10 cellular contexts compared by ENCODE assay signal in the genomic region with DNA sequence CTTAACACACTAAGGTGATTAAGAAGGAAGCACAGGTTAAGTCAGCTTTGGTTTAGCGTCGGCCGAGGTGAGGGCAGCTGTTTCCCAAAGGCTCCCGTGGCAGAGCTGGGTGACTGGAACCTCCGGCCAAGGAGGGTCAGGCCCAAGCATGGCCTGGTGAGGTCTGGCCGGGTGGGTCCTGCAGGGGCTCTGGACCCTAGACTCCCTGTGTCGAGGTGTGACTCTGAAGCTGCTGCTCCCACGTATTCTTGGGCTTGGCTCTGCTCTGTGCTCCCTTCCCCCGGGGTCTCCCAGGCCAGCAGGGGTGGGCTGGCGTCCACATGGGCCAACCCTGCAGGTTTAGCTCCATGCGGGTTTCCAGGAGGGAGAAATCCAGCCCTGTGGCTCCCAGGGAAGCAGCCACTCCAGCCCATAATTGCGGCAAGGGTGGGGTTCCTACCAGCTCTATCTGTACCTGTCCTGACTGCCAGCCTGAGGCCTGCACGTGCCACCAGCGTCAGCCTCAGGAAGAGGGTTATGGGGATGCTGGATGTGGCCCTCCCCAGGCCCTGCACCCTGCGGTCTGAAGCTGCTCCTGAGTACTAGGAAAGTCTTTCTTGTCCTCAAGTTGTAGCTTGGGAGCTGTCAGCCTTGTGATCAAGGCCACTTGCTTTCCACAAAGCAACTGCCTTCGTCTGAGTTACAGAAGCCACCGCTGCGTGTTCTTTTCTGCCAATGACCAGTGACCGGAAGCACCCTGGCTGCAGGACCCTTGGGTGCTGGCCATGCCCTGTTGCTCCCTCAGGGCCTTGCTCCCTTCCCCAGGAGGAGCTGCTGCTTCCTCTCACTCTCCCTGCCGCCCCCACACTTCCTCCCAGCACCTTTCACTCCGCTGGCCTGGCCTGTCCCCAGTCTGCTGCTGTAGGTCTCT. TPM values are rescaled to one million over a fixed set of nuclear protein-coding genes. Genes with fewer than 3 reads are reported as not detected.
DNase-seq lines count a peak whose midpoint lies in the region; ATAC-seq lines count a peak whose summit lies in the region.
"Had no signal": no experiment of that assay in that cellular context is flagged by ENCODE, and none has a peak within 500 bp of the region (broad histone marks: within the 10 kb centered on the region; RNA-seq: fewer than 3 reads in every experiment).

No MANE protein-coding gene starts in this region.

- peak overlapping the region; percentile 96 for H3K4me3 Mint-ChIP-seq in activated CD4-positive, alpha-beta T cell treated with anti-CD3 and anti-CD28 coated beads for 36 hours
- H3K4me3 Mint-ChIP-seq in central memory CD8-positive, alpha-beta T cell = peak overlapping the region; percentile 89
- H3K4me3 Mint-ChIP-seq in stimulated activated memory B cell treated with anti-CD40 and anti-IgM and Interleukin-4, amounts not matched to agents 10 μg/mL and 1 μg/mL and 100 μg/mL, for 72 hours = peak overlapping the region; percentile 53

- CTCF ChIA-PET in activated CD4-positive, alpha-beta T cell treated with anti-CD3 and anti-CD28 coated beads for 36 hours (lab: Charles Lee) = interaction anchor here (0.6 to 2.0 kb wide), 13 partner anchors 8 to 1195 kb away, joined by 3 to 7 read pairs (median 3); a partner anchor contains a TSS

- peaks cover 65% of the 10 kb centered on the region for H3K4me1 Mint-ChIP-seq in activated CD4-positive, alpha-beta T cell treated with anti-CD3 and anti-CD28 coated beads for 36 hours
- H3K4me1 Mint-ChIP-seq in central memory CD8-positive, alpha-beta T cell = peaks cover 57% of the 10 kb centered on the region
- H3K4me1 Mint-ChIP-seq in stimulated activated memory B cell treated with anti-CD40 and anti-IgM and Interleukin-4, amounts not matched to agents 10 μg/mL and 1 μg/mL and 100 μg/mL, for 72 hours = peaks cover 73% of the 10 kb centered on the region

- peak; percentile 32 for ATAC-seq in activated CD4-positive, alpha-beta T cell treated with anti-CD3 and anti-CD28 coated beads for 36 hours
- ATAC-seq in central memory CD8-positive, alpha-beta T cell (replicated peaks; ENCODE audit: extremely low read depth, poor library complexity, severe bottlenecking) = no peak
- no peak for ATAC-seq in stimulated activated memory B cell treated with anti-CD40 and anti-IgM and Interleukin-4, amounts not matched to agents 10 μg/mL and 1 μg/mL and 100 μg/mL, for 72 hours

- POLR2A ChIA-PET in activated CD4-positive, alpha-beta T cell treated with anti-CD3 and anti-CD28 coated beads for 36 hours (lab: Charles Lee) = interaction anchor here (0.6 to 1.3 kb wide), 5 partner anchors 9 to 559 kb away, joined by 3 to 9 read pairs (median 3); no protein-coding TSS in a partner anchor

- peak overlapping the region; percentile 91 for H3K27ac Mint-ChIP-seq in activated CD4-positive, alpha-beta T cell treated with anti-CD3 and anti-CD28 coated beads for 36 hours
- H3K27ac Mint-ChIP-seq in central memory CD8-positive, alpha-beta T cell (ENCODE audit: low read depth) = peak overlapping the region; percentile 87
- peak overlapping the region; percentile 77 for H3K27ac Mint-ChIP-seq in stimulated activated memory B cell treated with anti-CD40 and anti-IgM and Interleukin-4, amounts not matched to agents 10 μg/mL and 1 μg/mL and 100 μg/mL, for 72 hours

- H3K36me3 Mint-ChIP-seq in activated CD4-positive, alpha-beta T cell treated with anti-CD3 and anti-CD28 coated beads for 36 hours (ENCODE audit: low read depth) = peaks cover 36% of the 10 kb centered on the region
- H3K36me3 Mint-ChIP-seq in central memory CD8-positive, alpha-beta T cell (ENCODE audit: insufficient read depth) = peaks cover 17% of the 10 kb centered on the region
- peaks cover 13% of the 10 kb centered on the region for H3K36me3 Mint-ChIP-seq in stimulated activated memory B cell treated with anti-CD40 and anti-IgM and Interleukin-4, amounts not matched to agents 10 μg/mL and 1 μg/mL and 100 μg/mL, for 72 hours

- intact Hi-C loops in activated CD4-positive, alpha-beta T cell treated with anti-CD3 and anti-CD28 coated beads for 36 hours (cut with DNase I, micrococcal nuclease) = loop anchor here in 1 of 2 experiments (2.0 kb wide), 1 partner anchor 29 kb away; no protein-coding TSS in a partner anchor

- H3K9me3 Mint-ChIP-seq in activated CD4-positive, alpha-beta T cell treated with anti-CD3 and anti-CD28 coated beads for 36 hours (ENCODE audit: low read depth) = no peaks in the 10 kb centered on the region
- no peaks in the 10 kb centered on the region for H3K9me3 Mint-ChIP-seq in central memory CD8-positive, alpha-beta T cell
- H3K9me3 Mint-ChIP-seq in stimulated activated memory B cell treated with anti-CD40 and anti-IgM and Interleukin-4, amounts not matched to agents 10 μg/mL and 1 μg/mL and 100 μg/mL, for 72 hours = no peaks in the 10 kb centered on the region

- no peaks in the 10 kb centered on the region for H3K27me3 Mint-ChIP-seq in activated CD4-positive, alpha-beta T cell treated with anti-CD3 and anti-CD28 coated beads for 36 hours
- H3K27me3 Mint-ChIP-seq in central memory CD8-positive, alpha-beta T cell = no peaks in the 10 kb centered on the region
- no peaks in the 10 kb centered on the region for H3K27me3 Mint-ChIP-seq in stimulated activated memory B cell treated with anti-CD40 and anti-IgM and Interleukin-4, amounts not matched to agents 10 μg/mL and 1 μg/mL and 100 μg/mL, for 72 hours

- peak; percentile 73 for DNase-seq in activated CD4-positive, alpha-beta T cell treated with anti-CD3 and anti-CD28 coated beads for 36 hours
- no peak for DNase-seq in activated CD4-positive, alpha-beta T cell treated with anti-CD3 and anti-CD28 coated beads for 4 hours
- peak; percentile 41 for DNase-seq in RPMI7951 (ENCODE audit: low read depth)
- DNase-seq in central memory CD8-positive, alpha-beta T cell (ENCODE audit: low spot score in 2 of 2) = no peak
- DNase-seq in H4 (ENCODE audit: low spot score) = no peak
- no peak for DNase-seq in activated CD8-positive, alpha-beta memory T cell treated with anti-CD3 and anti-CD28 coated beads for 24 hours
- DNase-seq in activated CD8-positive, alpha-beta memory T cell treated with anti-CD3 and anti-CD28 coated beads, Interleukin-2, amount 50 U/mL, for 4 hours = no peak
- DNase-seq: ACHN; NK-92 treated with Interleukin-12 subunit alpha and Interleukin-12 subunit beta, amount 100 ng/mL, for 24 hours had no signal

RNA-seq across cellular contexts. Expression of a gene that starts 4.8 kb away (rescaled TPM):
- 10 to 100 TPM; 15.3 to 15.4 TPM for total RNA-seq in activated CD4-positive, alpha-beta T cell treated with anti-CD3 and anti-CD28 coated beads for 36 hours
- 2.9 and 3.4 TPM in 2 replicates for total RNA-seq in RPMI7951 (2014; rRNA removed; shearing (Covaris generic))
- total RNA-seq in H4 (2014; rRNA removed; shearing (Covaris generic)) = 2.5 and 3.2 TPM in 2 replicates

RNA-seq across cellular contexts. Expression of a gene that starts 47.3 kb away (rescaled TPM):
- total RNA-seq in activated CD4-positive, alpha-beta T cell treated with anti-CD3 and anti-CD28 coated beads for 36 hours = 100 to 1,000 TPM; 109 to 135 TPM
- 73.9 and 77.9 TPM in 2 replicates for total RNA-seq in RPMI7951 (2014; rRNA removed; shearing (Covaris generic))
- 119 and 172 TPM in 2 replicates for total RNA-seq in H4 (2014; rRNA removed; shearing (Covaris generic))

Comparison
In these comparisons a context has a peak if more than half of its experiments do, and no peak if none do; other contexts are left out.
1. DNase-seq: peak in activated CD4-positive, alpha-beta T cell treated with anti-CD3 and anti-CD28 coated beads for 36 hours (single experiment) and RPMI7951 (single experiment); none in activated CD4-positive, alpha-beta T cell treated with anti-CD3 and anti-CD28 coated beads for 4 hours (0 of 2), central memory CD8-positive, alpha-beta T cell (0 of 2), H4 (single experiment), activated CD8-positive, alpha-beta memory T cell treated with anti-CD3 and anti-CD28 coated beads for 24 hours (single experiment) and activated CD8-positive, alpha-beta memory T cell treated with anti-CD3 and anti-CD28 coated beads, Interleukin-2, amount 50 U/mL, for 4 hours (single experiment).
2. Peak in every context shown above with its lines, with median percentiles within 50 percentile points of each other: H3K27ac Mint-ChIP-seq and H3K4me3 Mint-ChIP-seq.